ENCODE assay signal across 10 cellular contexts in genomic region chr6:30981942-30982772, GRCh38. TPM values are rescaled to one million over a fixed set of nuclear protein-coding genes. Genes with fewer than 3 reads are reported as not detected.
DNase-seq lines count a peak whose midpoint lies in the region; ATAC-seq, FAIRE-seq and TF ChIP-seq lines count a peak whose summit lies in the region.
"Had no signal": no experiment of that assay in that cellular context is flagged by ENCODE, and none has a peak within 500 bp of the region (broad histone marks: within the 10 kb centered on the region; RNA-seq: fewer than 3 reads in every experiment).

No MANE protein-coding gene starts in this region.

- H3K4me3 ChIP-seq in A673 (ENCODE audit: low read depth, low read length, poor library complexity, severe bottlenecking) (peak overlapping the region; percentile 28), HepG2 (replicated peaks in 1 of 3; ENCODE audit: insufficient read depth in 1 of 3, low read depth in 2 of 3, low read length in 3 of 3) (no peak overlapping the region)

- no peak overlapping the region for H3K9ac ChIP-seq in HepG2 (ENCODE audit: insufficient read depth, low read depth, low read length)

- TF ChIP-seq CTCF in A673 (conservative IDR thresholded peaks at IDR 0.05; ENCODE audit: low read depth, low read length) = peak; percentile 29; the same call in 1 of the 2 replicates
- TF ChIP-seq CTCF in HepG2 (CRISPR knock-in tag; IDR thresholded peaks at IDR 0.05) = peak; percentile 24; the same call in 1 of the 2 replicates

- no peak for TF ChIP-seq EP300 in HepG2 (IDR thresholded peaks at IDR 0.05; ENCODE audit: low read depth in 2 of 2, low read length in 2 of 2)
- TF ChIP-seq EP300 in HepG2 (CRISPR knock-in tag; IDR thresholded peaks at IDR 0.05; ENCODE audit: borderline replicate concordance) = no peak

- CTCF ChIA-PET in A673 (lab: Charles Lee) (interaction anchor here (0.7 kb wide), 1 partner anchor 105 kb away, joined by 5 read pairs; no protein-coding TSS in a partner anchor), HepG2 (lab: Yijun Ruan, JAX; ENCODE audit: low intra/inter-chr PET ratio, low total read pairs) (no interaction called here)

- TF ChIP-seq POLR2A in HepG2 (IDR thresholded peaks at IDR 0.05; ENCODE audit: insufficient read depth in 1 of 2, low read depth in 2 of 2, low read length in 2 of 2) = no peak

- H4K20me1 ChIP-seq in HepG2 (ENCODE audit: insufficient read depth, low read length) = no peaks in the 10 kb centered on the region

- no peak overlapping the region for H2AFZ ChIP-seq in HepG2 (ENCODE audit: low read length)

- BruUV-seq in A673 (replicated peaks; lab: Mats Ljungman, UMichigan) = no TSS peak
- BruUV-seq in HepG2 (replicated peaks; lab: Mats Ljungman, UMichigan) = no TSS peak

- peak overlapping the region; percentile 29 for H3K4me2 ChIP-seq in HepG2 (ENCODE audit: low read depth, low read length)

- ATAC-seq in HepG2 (peak; percentile 98), HG02588 (IDR thresholded peaks at IDR 0.05; ENCODE audit: unreplicated experiment) (no peak), HG02981 (IDR thresholded peaks at IDR 0.05; ENCODE audit: unreplicated experiment) (no peak), GM21717 (IDR thresholded peaks at IDR 0.05; ENCODE audit: unreplicated experiment) (no peak)

- peak overlapping the region; percentile 28 for H3K27ac ChIP-seq in A673 (ENCODE audit: low read depth, low read length, poor library complexity, severe bottlenecking)
- no peak overlapping the region for H3K27ac ChIP-seq in HepG2 (ENCODE audit: extremely low read length, insufficient read depth, low read length)

- H3K9me3 ChIP-seq in A673 (ENCODE audit: low read depth, low read length, poor library complexity, severe bottlenecking) = no peaks in the 10 kb centered on the region
- H3K9me3 ChIP-seq in HepG2 (ENCODE audit: low read length) = no peaks in the 10 kb centered on the region

- H3K4me1 ChIP-seq in A673 (ENCODE audit: insufficient read depth, low read length, poor library complexity, severe bottlenecking) (peaks cover 11% of the 10 kb centered on the region), HepG2 (ENCODE audit: insufficient read depth, low read length) (peaks cover 7% of the 10 kb centered on the region; the same call in 1 of the 2 replicates)

- 8% methylated on average over 13 of the region's 13 CpGs for WGBS in HepG2 (ENCODE audit: low lambda C conversion rate)

- in situ Hi-C loops in HepG2 (cut with HindIII; ENCODE audit: extremely low pct_ligation_motif_present, low pct_unique_long_range_greater_than_20kb) = no loop called here

- H3K36me3 ChIP-seq in A673 (ENCODE audit: insufficient read depth, low read length, poor library complexity, severe bottlenecking) = no peaks in the 10 kb centered on the region
- no peaks in the 10 kb centered on the region for H3K36me3 ChIP-seq in HepG2 (replicated peaks in 1 of 2; ENCODE audit: control insufficient read depth in 1 of 2, insufficient read depth in 2 of 2, low read length in 2 of 2)

- no peaks in the 10 kb centered on the region for H3K27me3 ChIP-seq in A673 (replicated peaks; ENCODE audit: insufficient read depth, low read depth, low read length, poor library complexity)
- 0 out of 5 replicates have a peak, but pooled peaks cover 0 to 9% of the 10 kb centered on the region in 2 experiments for H3K27me3 ChIP-seq in HepG2 (ENCODE audit: control insufficient read depth in 1 of 2, insufficient read depth in 2 of 2, low read length in 2 of 2)

- H3K79me2 ChIP-seq in HepG2 (ENCODE audit: insufficient read depth, low read length) = no peaks in the 10 kb centered on the region

- DNase-seq in A673 (ENCODE audit: low spot score) (peak; percentile 79), HuH-7 (ENCODE audit: low spot score) (peak; percentile 27), dedifferentiated amniotic fluid mesenchymal stem cell (ENCODE audit: extremely low spot score) (peak; percentile 57), HepG2 (ENCODE audit: low spot score) (peak; percentile 37), NCI-H2196 (lab: John Stamatoyannopoulos, UW; ENCODE audit: unreplicated experiment) (no peak)
- DNase-seq: activated gamma-delta T cell; CD4-positive, CD25-positive, alpha-beta regulatory T cell had no signal

- POLR2A ChIA-PET in A673 (lab: Charles Lee; ENCODE audit: low non-redundant PET) = no interaction called here
- POLR2A ChIA-PET in HepG2 (lab: Yijun Ruan, JAX) = no interaction called here

- TF ChIP-seq RAD21 in HepG2 (CRISPR knock-in tag; IDR thresholded peaks at IDR 0.05) = no peak

- intact Hi-C loops in A673 (cut with micrococcal nuclease; ENCODE audit: unreplicated experiment) = no loop called here
- intact Hi-C loops in HepG2 (cut with micrococcal nuclease; ENCODE audit: unreplicated experiment) = no loop called here

- peak; percentile 83 for FAIRE-seq in HepG2 (lab: Jason Lieb, UNC)

RNA-seq across cellular contexts. Expression of gene MUC21, which starts 1.4 kb away (rescaled TPM):
- total RNA-seq in A673 (2021) = not detected in 2 replicates
- total RNA-seq in HepG2 (2016; rRNA removed; fragmentation: Illumina TruSeq; extraction: Trizol) = not detected in 2 replicates
- not detected in 2 replicates for total RNA-seq in HepG2 (2016; cell fraction: cytosol; rRNA removed; fragmentation: Illumina TruSeq; extraction: Trizol; ENCODE audit: low read depth)
- not detected in 2 replicates for total RNA-seq in HepG2 (2016; cell fraction: insoluble cytoplasmic fraction; rRNA removed; fragmentation: Illumina TruSeq; extraction: Trizol)
- total RNA-seq in HepG2 (2016; cell fraction: membrane; rRNA removed; fragmentation: Illumina TruSeq; extraction: Trizol) = not detected in 2 replicates
- not detected in 2 replicates for total RNA-seq in HepG2 (2016; cell fraction: nucleus; rRNA removed; fragmentation: Illumina TruSeq; extraction: Trizol)
- polyA plus RNA-seq in HepG2 (2011; rRNA removed) = not detected in 2 replicates
- polyA plus RNA-seq in HepG2 (2011; cell fraction: cytosol; rRNA removed) = not detected in 2 replicates
- not detected in 2 replicates for polyA plus RNA-seq in HepG2 (2011; cell fraction: nucleus; rRNA removed)
- polyA plus RNA-seq in HepG2 (2012) = not detected in 2 replicates
- not detected in 2 replicates for polyA plus RNA-seq in HepG2 (2016; cell fraction: cytosol; fragmentation: Illumina TruSeq; extraction: Trizol; ENCODE audit: low read depth)
- polyA plus RNA-seq in HepG2 (2016; cell fraction: insoluble cytoplasmic fraction; fragmentation: Illumina TruSeq; extraction: Trizol; ENCODE audit: low read depth) = not detected in 2 replicates
- not detected in 2 replicates for polyA plus RNA-seq in HepG2 (2016; cell fraction: membrane; fragmentation: Illumina TruSeq; extraction: Trizol; ENCODE audit: low read depth)
- not detected in 2 replicates for polyA plus RNA-seq in HepG2 (2016; cell fraction: nucleus; fragmentation: Illumina TruSeq; extraction: Trizol; ENCODE audit: insufficient read depth, low read depth)
- polyA minus RNA-seq in HepG2 (2011; rRNA and poly(A)+ RNA removed; ENCODE audit: low replicate concordance) = not detected in 2 replicates
- not detected in 2 replicates for polyA minus RNA-seq in HepG2 (2011; cell fraction: cytosol; rRNA and poly(A)+ RNA removed)
- not detected in 2 replicates for polyA minus RNA-seq in HepG2 (2011; cell fraction: nucleus; rRNA and poly(A)+ RNA removed)
- total RNA-seq: CD4-positive, CD25-positive, alpha-beta regulatory T cell had no signal
- polyA plus RNA-seq: CD4-positive, CD25-positive, alpha-beta regulatory T cell had no signal

RNA-seq across cellular contexts. Expression of gene MUC22, which starts 28.1 kb away (rescaled TPM):
- total RNA-seq in A673 (2021) (not detected in 2 replicates), HepG2 (2016; rRNA removed; fragmentation: Illumina TruSeq; extraction: Trizol) (not detected in 2 replicates)
- total RNA-seq in HepG2 (2016; cell fraction: cytosol; rRNA removed; fragmentation: Illumina TruSeq; extraction: Trizol; ENCODE audit: low read depth) = not detected in 2 replicates
- total RNA-seq in HepG2 (2016; cell fraction: insoluble cytoplasmic fraction; rRNA removed; fragmentation: Illumina TruSeq; extraction: Trizol) = not detected in 2 replicates
- total RNA-seq in HepG2 (2016; cell fraction: membrane; rRNA removed; fragmentation: Illumina TruSeq; extraction: Trizol) = not detected in 2 replicates
- not detected in 2 replicates for total RNA-seq in HepG2 (2016; cell fraction: nucleus; rRNA removed; fragmentation: Illumina TruSeq; extraction: Trizol)
- polyA plus RNA-seq in HepG2 (2011; rRNA removed) = not detected in 2 replicates
- not detected in 2 replicates for polyA plus RNA-seq in HepG2 (2011; cell fraction: cytosol; rRNA removed)
- polyA plus RNA-seq in HepG2 (2011; cell fraction: nucleus; rRNA removed) = not detected in 2 replicates
- polyA plus RNA-seq in HepG2 (2012) = not detected in 2 replicates
- polyA plus RNA-seq in HepG2 (2016; cell fraction: cytosol; fragmentation: Illumina TruSeq; extraction: Trizol; ENCODE audit: low read depth) = not detected in 2 replicates
- polyA plus RNA-seq in HepG2 (2016; cell fraction: insoluble cytoplasmic fraction; fragmentation: Illumina TruSeq; extraction: Trizol; ENCODE audit: low read depth) = not detected in 2 replicates
- not detected in 2 replicates for polyA plus RNA-seq in HepG2 (2016; cell fraction: membrane; fragmentation: Illumina TruSeq; extraction: Trizol; ENCODE audit: low read depth)
- polyA plus RNA-seq in HepG2 (2016; cell fraction: nucleus; fragmentation: Illumina TruSeq; extraction: Trizol; ENCODE audit: insufficient read depth, low read depth) = not detected in 2 replicates
- 0.05 TPM in 1 of 2 replicates, not detected in the other for polyA minus RNA-seq in HepG2 (2011; rRNA and poly(A)+ RNA removed; ENCODE audit: low replicate concordance)
- not detected in 2 replicates for polyA minus RNA-seq in HepG2 (2011; cell fraction: cytosol; rRNA and poly(A)+ RNA removed)
- polyA minus RNA-seq in HepG2 (2011; cell fraction: nucleus; rRNA and poly(A)+ RNA removed) = not detected in 2 replicates
- total RNA-seq: CD4-positive, CD25-positive, alpha-beta regulatory T cell had no signal
- polyA plus RNA-seq: CD4-positive, CD25-positive, alpha-beta regulatory T cell had no signal

RNA-seq across cellular contexts. Expression of gene MUCL3, which starts 41.4 kb away (rescaled TPM):
- not detected in 2 replicates for total RNA-seq in A673 (2021)
- total RNA-seq in HepG2 (2016; rRNA removed; fragmentation: Illumina TruSeq; extraction: Trizol) = not detected in 2 replicates
- total RNA-seq in HepG2 (2016; cell fraction: cytosol; rRNA removed; fragmentation: Illumina TruSeq; extraction: Trizol; ENCODE audit: low read depth) = not detected in 2 replicates
- not detected in 2 replicates for total RNA-seq in HepG2 (2016; cell fraction: insoluble cytoplasmic fraction; rRNA removed; fragmentation: Illumina TruSeq; extraction: Trizol)
- not detected in 2 replicates for total RNA-seq in HepG2 (2016; cell fraction: membrane; rRNA removed; fragmentation: Illumina TruSeq; extraction: Trizol)
- not detected in 2 replicates for total RNA-seq in HepG2 (2016; cell fraction: nucleus; rRNA removed; fragmentation: Illumina TruSeq; extraction: Trizol)
- polyA plus RNA-seq in HepG2 (2011; rRNA removed) = not detected in 2 replicates
- not detected in 2 replicates for polyA plus RNA-seq in HepG2 (2011; cell fraction: cytosol; rRNA removed)
- not detected in 2 replicates for polyA plus RNA-seq in HepG2 (2011; cell fraction: nucleus; rRNA removed)
- not detected in 2 replicates for polyA plus RNA-seq in HepG2 (2012)
- polyA plus RNA-seq in HepG2 (2016; cell fraction: cytosol; fragmentation: Illumina TruSeq; extraction: Trizol; ENCODE audit: low read depth) = not detected in 2 replicates
- not detected in 2 replicates for polyA plus RNA-seq in HepG2 (2016; cell fraction: insoluble cytoplasmic fraction; fragmentation: Illumina TruSeq; extraction: Trizol; ENCODE audit: low read depth)
- not detected in 2 replicates for polyA plus RNA-seq in HepG2 (2016; cell fraction: membrane; fragmentation: Illumina TruSeq; extraction: Trizol; ENCODE audit: low read depth)
- polyA plus RNA-seq in HepG2 (2016; cell fraction: nucleus; fragmentation: Illumina TruSeq; extraction: Trizol; ENCODE audit: insufficient read depth, low read depth) = not detected in 2 replicates
- polyA minus RNA-seq in HepG2 (2011; rRNA and poly(A)+ RNA removed; ENCODE audit: low replicate concordance) = not detected in 2 replicates
- polyA minus RNA-seq in HepG2 (2011; cell fraction: cytosol; rRNA and poly(A)+ RNA removed) = not detected in 2 replicates
- not detected in 2 replicates for polyA minus RNA-seq in HepG2 (2011; cell fraction: nucleus; rRNA and poly(A)+ RNA removed)
- total RNA-seq: CD4-positive, CD25-positive, alpha-beta regulatory T cell had no signal
- polyA plus RNA-seq: CD4-positive, CD25-positive, alpha-beta regulatory T cell had no signal

RNA-seq across cellular contexts. Expression of gene SFTA2, which starts 50.2 kb away (rescaled TPM):
- total RNA-seq in A673 (2021) (not detected in 2 replicates), HepG2 (2016; rRNA removed; fragmentation: Illumina TruSeq; extraction: Trizol) (not detected in 2 replicates)
- total RNA-seq in HepG2 (2016; cell fraction: cytosol; rRNA removed; fragmentation: Illumina TruSeq; extraction: Trizol; ENCODE audit: low read depth) = not detected in 2 replicates
- total RNA-seq in HepG2 (2016; cell fraction: insoluble cytoplasmic fraction; rRNA removed; fragmentation: Illumina TruSeq; extraction: Trizol) = not detected in 2 replicates
- total RNA-seq in HepG2 (2016; cell fraction: membrane; rRNA removed; fragmentation: Illumina TruSeq; extraction: Trizol) = not detected in 2 replicates
- not detected in 2 replicates for total RNA-seq in HepG2 (2016; cell fraction: nucleus; rRNA removed; fragmentation: Illumina TruSeq; extraction: Trizol)
- not detected in 2 replicates for polyA plus RNA-seq in HepG2 (2011; rRNA removed)
- polyA plus RNA-seq in HepG2 (2011; cell fraction: cytosol; rRNA removed) = not detected in 2 replicates
- not detected in 2 replicates for polyA plus RNA-seq in HepG2 (2011; cell fraction: nucleus; rRNA removed)
- not detected in 2 replicates for polyA plus RNA-seq in HepG2 (2012)
- not detected in 2 replicates for polyA plus RNA-seq in HepG2 (2016; cell fraction: cytosol; fragmentation: Illumina TruSeq; extraction: Trizol; ENCODE audit: low read depth)
- polyA plus RNA-seq in HepG2 (2016; cell fraction: insoluble cytoplasmic fraction; fragmentation: Illumina TruSeq; extraction: Trizol; ENCODE audit: low read depth) = not detected in 2 replicates
- not detected in 2 replicates for polyA plus RNA-seq in HepG2 (2016; cell fraction: membrane; fragmentation: Illumina TruSeq; extraction: Trizol; ENCODE audit: low read depth)
- polyA plus RNA-seq in HepG2 (2016; cell fraction: nucleus; fragmentation: Illumina TruSeq; extraction: Trizol; ENCODE audit: insufficient read depth, low read depth) = not detected in 2 replicates
- polyA minus RNA-seq in HepG2 (2011; rRNA and poly(A)+ RNA removed; ENCODE audit: low replicate concordance) = not detected in 2 replicates
- polyA minus RNA-seq in HepG2 (2011; cell fraction: cytosol; rRNA and poly(A)+ RNA removed) = not detected in 2 replicates
- polyA minus RNA-seq in HepG2 (2011; cell fraction: nucleus; rRNA and poly(A)+ RNA removed) = not detected in 2 replicates
- total RNA-seq: CD4-positive, CD25-positive, alpha-beta regulatory T cell had no signal
